19 cellular contexts compared by ENCODE assay signal in the genomic region with DNA sequence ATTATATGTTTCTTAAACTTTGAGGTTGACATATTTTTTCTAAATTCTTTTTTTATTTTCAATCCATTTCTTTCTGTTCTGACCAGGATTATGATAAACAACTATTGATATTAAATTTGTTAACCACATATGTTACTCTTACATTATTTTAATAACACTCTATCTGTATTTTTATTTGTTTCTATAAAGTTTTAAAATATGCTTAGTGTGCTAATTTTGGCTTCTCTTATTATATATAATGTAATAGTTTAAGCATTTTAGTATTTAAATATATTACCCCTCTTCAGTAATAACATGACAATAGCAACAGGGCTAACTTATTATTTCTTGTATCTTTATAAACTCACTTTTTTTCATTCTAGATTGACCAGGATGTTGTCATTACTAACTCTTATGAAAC.
DNase-seq lines count a peak whose midpoint lies in the region; ATAC-seq, FAIRE-seq and TF ChIP-seq lines count a peak whose summit lies in the region.
"Had no signal": no experiment of that assay in that cellular context is flagged by ENCODE, and none has a peak within 500 bp of the region (broad histone marks: within the 10 kb centered on the region; RNA-seq: fewer than 3 reads in every experiment).

No MANE protein-coding gene starts in this region.

- DNase-seq in A549 (ENCODE audit: low read depth in 1 of 2, low spot score in 1 of 2) (no peak), HFFc6 (no peak), Caco-2 (no peak), endothelial cell (ENCODE audit: low spot score) (no peak)
- DNase-seq in activated naive CD4-positive, alpha-beta T cell treated with anti-CD3 and anti-CD28 coated beads for 36 hours: no peak
- no peak for DNase-seq in activated T-helper 1 cell treated with anti-CD3 and anti-CD28 coated beads, Interleukin-12 subunit alpha, Interleukin-12 subunit beta, Interleukin-2, Interleukin-4 antibody, amounts not matched to agents 30 ng/mL and 10 ng/mL and 1 ng/mL, durations not matched to agents 14 hours and 24 hours and 36 hours (ENCODE audit: low spot score)
- DNase-seq: Calu3; CD4-positive, alpha-beta memory T cell; DMS79 treated with DMSO at 0.1 percent for 48 hours; GM23248; KG1 had no signal

- intact Hi-C loops in activated naive CD4-positive, alpha-beta T cell treated with anti-CD3 and anti-CD28 coated beads for 36 hours (cut with micrococcal nuclease): no loop called here
- intact Hi-C loops in activated T-helper 1 cell treated with anti-CD3 and anti-CD28 coated beads, Interleukin-12 subunit alpha, Interleukin-12 subunit beta, Interleukin-2, Interleukin-4 antibody, amounts not matched to agents 30 ng/mL and 10 ng/mL and 1 ng/mL, durations not matched to agents 14 hours and 24 hours and 36 hours (cut with micrococcal nuclease): no loop called here
- intact Hi-C loops in Caco-2 (cut with micrococcal nuclease; ENCODE audit: unreplicated experiment): no loop called here

- no peak overlapping the region for H3K27ac ChIP-seq in A549
- H3K27ac ChIP-seq: BLaER1, GM23248, HL-60 had no signal

- no TSS peak for BruUV-seq in Caco-2 (replicated peaks; lab: Mats Ljungman, UMichigan)

- no peak for TF ChIP-seq EP300 in A549 (IDR thresholded peaks at IDR 0.05)

- CTCF ChIA-PET in A549 (lab: Yijun Ruan, JAX) (no interaction called here), Caco-2 (lab: Charles Lee) (no interaction called here)
- CTCF ChIA-PET in activated naive CD4-positive, alpha-beta T cell treated with anti-CD3 and anti-CD28 coated beads for 36 hours (lab: Charles Lee): no interaction called here

- TF ChIP-seq RAD21 in A549 (conservative IDR thresholded peaks at IDR 0.05 in 1 of 2, IDR thresholded peaks at IDR 0.05 in 1 of 2): no peak

- peaks cover 12% of the 10 kb centered on the region for H3K4me1 Mint-ChIP-seq in HFFc6 (ENCODE audit: low read depth)
- H3K4me1 Mint-ChIP-seq in activated naive CD4-positive, alpha-beta T cell treated with anti-CD3 and anti-CD28 coated beads for 36 hours (ENCODE audit: low read depth): no peaks in the 10 kb centered on the region
- H3K4me1 Mint-ChIP-seq in activated T-helper 1 cell treated with anti-CD3 and anti-CD28 coated beads, Interleukin-12 subunit alpha, Interleukin-12 subunit beta, Interleukin-2, Interleukin-4 antibody, amounts not matched to agents 30 ng/mL and 10 ng/mL and 1 ng/mL, durations not matched to agents 14 hours and 24 hours and 36 hours (ENCODE audit: low read depth): no peaks in the 10 kb centered on the region
- no peaks in the 10 kb centered on the region for H3K4me1 Mint-ChIP-seq in Caco-2 (ENCODE audit: low read depth, unreplicated experiment)
- no peaks in the 10 kb centered on the region for H3K4me1 Mint-ChIP-seq in endothelial cell (ENCODE audit: unreplicated experiment)
- H3K4me1 Mint-ChIP-seq: CD14-positive monocyte; CD4-positive, alpha-beta memory T cell; IgD-negative memory B cell had no signal

- no peak for ATAC-seq in A549
- ATAC-seq: GM12878 had no signal

- TF ChIP-seq POLR2A in A549 (IDR thresholded peaks at IDR 0.05; ENCODE audit: low read length): no peak

- H3K4me3 Mint-ChIP-seq in HFFc6 (no peak overlapping the region), Caco-2 (ENCODE audit: unreplicated experiment) (no peak overlapping the region), endothelial cell (ENCODE audit: unreplicated experiment) (no peak overlapping the region)
- H3K4me3 Mint-ChIP-seq in activated naive CD4-positive, alpha-beta T cell treated with anti-CD3 and anti-CD28 coated beads for 36 hours: no peak overlapping the region
- no peak overlapping the region for H3K4me3 Mint-ChIP-seq in activated T-helper 1 cell treated with anti-CD3 and anti-CD28 coated beads, Interleukin-12 subunit alpha, Interleukin-12 subunit beta, Interleukin-2, Interleukin-4 antibody, amounts not matched to agents 30 ng/mL and 10 ng/mL and 1 ng/mL, durations not matched to agents 14 hours and 24 hours and 36 hours
- H3K4me3 Mint-ChIP-seq: CD14-positive monocyte; CD4-positive, alpha-beta memory T cell had no signal

- H3K4me1 ChIP-seq in A549: peaks cover 12% of the 10 kb centered on the region; the same call in 2 of the 3 replicates
- H3K4me1 ChIP-seq in Caco-2: no peaks in the 10 kb centered on the region
- H3K4me1 ChIP-seq: BLaER1, HAP-1 had no signal

- FAIRE-seq in A549 (lab: Jason Lieb, UNC): no peak
- peak; percentile 86 for FAIRE-seq in colon (lab: Jason Lieb, UNC)
- peak; percentile 61 for FAIRE-seq in islet of Langerhans (lab: Jason Lieb, UNC)
- FAIRE-seq: GM12878 had no signal

- no peaks in the 10 kb centered on the region for H3K27me3 ChIP-seq in Caco-2 (replicated peaks; ENCODE audit: control insufficient read depth, insufficient read depth, low read length)
- H3K27me3 ChIP-seq: BLaER1 had no signal

- H3K36me3 ChIP-seq in Caco-2 (ENCODE audit: control insufficient read depth, insufficient read depth, low read length): no peaks in the 10 kb centered on the region

- POLR2A ChIA-PET in A549 (lab: Yijun Ruan, JAX): no interaction called here
- POLR2A ChIA-PET in Caco-2 (lab: Charles Lee): no interaction called here

- no peak overlapping the region for H3K4me3 ChIP-seq in A549
- no peak overlapping the region for H3K4me3 ChIP-seq in Caco-2 (ENCODE audit: low read depth, low read length)
- H3K4me3 ChIP-seq: BLaER1, GM12878, GM23248, HAP-1 had no signal

- H3K27me3 Mint-ChIP-seq in HFFc6 (ENCODE audit: insufficient read depth) (no peaks in the 10 kb centered on the region), Caco-2 (ENCODE audit: insufficient read depth, unreplicated experiment) (no peaks in the 10 kb centered on the region), endothelial cell (ENCODE audit: unreplicated experiment) (no peaks in the 10 kb centered on the region)
- no peaks in the 10 kb centered on the region for H3K27me3 Mint-ChIP-seq in activated naive CD4-positive, alpha-beta T cell treated with anti-CD3 and anti-CD28 coated beads for 36 hours (ENCODE audit: low read depth)
- no peaks in the 10 kb centered on the region for H3K27me3 Mint-ChIP-seq in activated T-helper 1 cell treated with anti-CD3 and anti-CD28 coated beads, Interleukin-12 subunit alpha, Interleukin-12 subunit beta, Interleukin-2, Interleukin-4 antibody, amounts not matched to agents 30 ng/mL and 10 ng/mL and 1 ng/mL, durations not matched to agents 14 hours and 24 hours and 36 hours (ENCODE audit: insufficient read depth)
- H3K27me3 Mint-ChIP-seq: CD4-positive, alpha-beta memory T cell; IgD-negative memory B cell had no signal

- TF ChIP-seq CTCF in A549 (IDR thresholded peaks at IDR 0.05) (no peak), HFFc6 (IDR thresholded peaks at IDR 0.05) (no peak), Caco-2 (IDR thresholded peaks at IDR 0.05; ENCODE audit: insufficient read depth in 1 of 2, low read depth in 1 of 2, low read length in 1 of 2, severe bottlenecking in 1 of 2, unreplicated experiment in 1 of 2) (no peak), endothelial cell (IDR thresholded peaks at IDR 0.05; ENCODE audit: unreplicated experiment) (no peak)

- H3K9me3 ChIP-seq in A549 (no peaks in the 10 kb centered on the region), Caco-2 (no peaks in the 10 kb centered on the region)
- H3K9me3 ChIP-seq: BLaER1, HAP-1 had no signal

- peaks cover 5% of the 10 kb centered on the region; the same call in 1 of the 2 replicates for H3K36me3 Mint-ChIP-seq in HFFc6 (ENCODE audit: low read depth)
- H3K36me3 Mint-ChIP-seq in activated naive CD4-positive, alpha-beta T cell treated with anti-CD3 and anti-CD28 coated beads for 36 hours (ENCODE audit: low read depth): peaks cover 8% of the 10 kb centered on the region
- H3K36me3 Mint-ChIP-seq in activated T-helper 1 cell treated with anti-CD3 and anti-CD28 coated beads, Interleukin-12 subunit alpha, Interleukin-12 subunit beta, Interleukin-2, Interleukin-4 antibody, amounts not matched to agents 30 ng/mL and 10 ng/mL and 1 ng/mL, durations not matched to agents 14 hours and 24 hours and 36 hours (ENCODE audit: low read depth): peaks cover 15% of the 10 kb centered on the region
- peaks cover 42% of the 10 kb centered on the region for H3K36me3 Mint-ChIP-seq in Caco-2 (ENCODE audit: insufficient read depth, unreplicated experiment)
- H3K36me3 Mint-ChIP-seq in endothelial cell (ENCODE audit: low read depth, unreplicated experiment): peaks cover 12% of the 10 kb centered on the region

- no peak overlapping the region for H3K4me2 ChIP-seq in A549
- H3K4me2 ChIP-seq: BLaER1 had no signal

- H3K27ac Mint-ChIP-seq in HFFc6: 0 out of 2 replicates have a peak overlapping the region, but pooled peaks have one; percentile 13
- no peak overlapping the region for H3K27ac Mint-ChIP-seq in activated naive CD4-positive, alpha-beta T cell treated with anti-CD3 and anti-CD28 coated beads for 36 hours
- H3K27ac Mint-ChIP-seq in activated T-helper 1 cell treated with anti-CD3 and anti-CD28 coated beads, Interleukin-12 subunit alpha, Interleukin-12 subunit beta, Interleukin-2, Interleukin-4 antibody, amounts not matched to agents 30 ng/mL and 10 ng/mL and 1 ng/mL, durations not matched to agents 14 hours and 24 hours and 36 hours: no peak overlapping the region
- H3K27ac Mint-ChIP-seq in Caco-2 (ENCODE audit: unreplicated experiment): no peak overlapping the region
- H3K27ac Mint-ChIP-seq in endothelial cell (ENCODE audit: unreplicated experiment): no peak overlapping the region
- H3K27ac Mint-ChIP-seq: IgD-negative memory B cell had no signal

- H3K9me3 Mint-ChIP-seq in HFFc6 (no peaks in the 10 kb centered on the region), Caco-2 (ENCODE audit: unreplicated experiment) (no peaks in the 10 kb centered on the region), endothelial cell (ENCODE audit: unreplicated experiment) (no peaks in the 10 kb centered on the region)
- no peaks in the 10 kb centered on the region for H3K9me3 Mint-ChIP-seq in activated naive CD4-positive, alpha-beta T cell treated with anti-CD3 and anti-CD28 coated beads for 36 hours
- H3K9me3 Mint-ChIP-seq in activated T-helper 1 cell treated with anti-CD3 and anti-CD28 coated beads, Interleukin-12 subunit alpha, Interleukin-12 subunit beta, Interleukin-2, Interleukin-4 antibody, amounts not matched to agents 30 ng/mL and 10 ng/mL and 1 ng/mL, durations not matched to agents 14 hours and 24 hours and 36 hours: no peaks in the 10 kb centered on the region
- H3K9me3 Mint-ChIP-seq: CD14-positive monocyte; CD4-positive, alpha-beta memory T cell; IgD-negative memory B cell had no signal

TF ChIP-seq in A549, 52 proteins besides CTCF, POLR2A, EP300 and RAD21:
- TF ChIP-seq FOXS1 (CRISPR knock-in tag; IDR thresholded peaks at IDR 0.05) (no peak), MAFK (IDR thresholded peaks at IDR 0.05; ENCODE audit: partially characterized antibody) (peak; percentile 72), KDM5A (IDR thresholded peaks at IDR 0.05) (no peak), SMC3 (IDR thresholded peaks at IDR 0.05) (no peak)
TF ChIP-seq in A549: peak in this region for 1.
